Comparison of ENCODE assay signal across 1 cellular context in genomic region chr1:93078935-93079654, GRCh38.
A peak's percentile ranks its signal among the peaks of the same experiment; 100 is the strongest.
TF ChIP-seq lines count a peak whose summit lies in the region.

TSS of gene MTF2 (plus strand) at chr1:93079283. CDS start at chr1:93079527, 244 bp downstream.

TF ChIP-seq in GM23338, 12 proteins besides CTCF, POLR2A, EP300 and RAD21 (continued from another document):
- TF ChIP-seq, protein P1, sequence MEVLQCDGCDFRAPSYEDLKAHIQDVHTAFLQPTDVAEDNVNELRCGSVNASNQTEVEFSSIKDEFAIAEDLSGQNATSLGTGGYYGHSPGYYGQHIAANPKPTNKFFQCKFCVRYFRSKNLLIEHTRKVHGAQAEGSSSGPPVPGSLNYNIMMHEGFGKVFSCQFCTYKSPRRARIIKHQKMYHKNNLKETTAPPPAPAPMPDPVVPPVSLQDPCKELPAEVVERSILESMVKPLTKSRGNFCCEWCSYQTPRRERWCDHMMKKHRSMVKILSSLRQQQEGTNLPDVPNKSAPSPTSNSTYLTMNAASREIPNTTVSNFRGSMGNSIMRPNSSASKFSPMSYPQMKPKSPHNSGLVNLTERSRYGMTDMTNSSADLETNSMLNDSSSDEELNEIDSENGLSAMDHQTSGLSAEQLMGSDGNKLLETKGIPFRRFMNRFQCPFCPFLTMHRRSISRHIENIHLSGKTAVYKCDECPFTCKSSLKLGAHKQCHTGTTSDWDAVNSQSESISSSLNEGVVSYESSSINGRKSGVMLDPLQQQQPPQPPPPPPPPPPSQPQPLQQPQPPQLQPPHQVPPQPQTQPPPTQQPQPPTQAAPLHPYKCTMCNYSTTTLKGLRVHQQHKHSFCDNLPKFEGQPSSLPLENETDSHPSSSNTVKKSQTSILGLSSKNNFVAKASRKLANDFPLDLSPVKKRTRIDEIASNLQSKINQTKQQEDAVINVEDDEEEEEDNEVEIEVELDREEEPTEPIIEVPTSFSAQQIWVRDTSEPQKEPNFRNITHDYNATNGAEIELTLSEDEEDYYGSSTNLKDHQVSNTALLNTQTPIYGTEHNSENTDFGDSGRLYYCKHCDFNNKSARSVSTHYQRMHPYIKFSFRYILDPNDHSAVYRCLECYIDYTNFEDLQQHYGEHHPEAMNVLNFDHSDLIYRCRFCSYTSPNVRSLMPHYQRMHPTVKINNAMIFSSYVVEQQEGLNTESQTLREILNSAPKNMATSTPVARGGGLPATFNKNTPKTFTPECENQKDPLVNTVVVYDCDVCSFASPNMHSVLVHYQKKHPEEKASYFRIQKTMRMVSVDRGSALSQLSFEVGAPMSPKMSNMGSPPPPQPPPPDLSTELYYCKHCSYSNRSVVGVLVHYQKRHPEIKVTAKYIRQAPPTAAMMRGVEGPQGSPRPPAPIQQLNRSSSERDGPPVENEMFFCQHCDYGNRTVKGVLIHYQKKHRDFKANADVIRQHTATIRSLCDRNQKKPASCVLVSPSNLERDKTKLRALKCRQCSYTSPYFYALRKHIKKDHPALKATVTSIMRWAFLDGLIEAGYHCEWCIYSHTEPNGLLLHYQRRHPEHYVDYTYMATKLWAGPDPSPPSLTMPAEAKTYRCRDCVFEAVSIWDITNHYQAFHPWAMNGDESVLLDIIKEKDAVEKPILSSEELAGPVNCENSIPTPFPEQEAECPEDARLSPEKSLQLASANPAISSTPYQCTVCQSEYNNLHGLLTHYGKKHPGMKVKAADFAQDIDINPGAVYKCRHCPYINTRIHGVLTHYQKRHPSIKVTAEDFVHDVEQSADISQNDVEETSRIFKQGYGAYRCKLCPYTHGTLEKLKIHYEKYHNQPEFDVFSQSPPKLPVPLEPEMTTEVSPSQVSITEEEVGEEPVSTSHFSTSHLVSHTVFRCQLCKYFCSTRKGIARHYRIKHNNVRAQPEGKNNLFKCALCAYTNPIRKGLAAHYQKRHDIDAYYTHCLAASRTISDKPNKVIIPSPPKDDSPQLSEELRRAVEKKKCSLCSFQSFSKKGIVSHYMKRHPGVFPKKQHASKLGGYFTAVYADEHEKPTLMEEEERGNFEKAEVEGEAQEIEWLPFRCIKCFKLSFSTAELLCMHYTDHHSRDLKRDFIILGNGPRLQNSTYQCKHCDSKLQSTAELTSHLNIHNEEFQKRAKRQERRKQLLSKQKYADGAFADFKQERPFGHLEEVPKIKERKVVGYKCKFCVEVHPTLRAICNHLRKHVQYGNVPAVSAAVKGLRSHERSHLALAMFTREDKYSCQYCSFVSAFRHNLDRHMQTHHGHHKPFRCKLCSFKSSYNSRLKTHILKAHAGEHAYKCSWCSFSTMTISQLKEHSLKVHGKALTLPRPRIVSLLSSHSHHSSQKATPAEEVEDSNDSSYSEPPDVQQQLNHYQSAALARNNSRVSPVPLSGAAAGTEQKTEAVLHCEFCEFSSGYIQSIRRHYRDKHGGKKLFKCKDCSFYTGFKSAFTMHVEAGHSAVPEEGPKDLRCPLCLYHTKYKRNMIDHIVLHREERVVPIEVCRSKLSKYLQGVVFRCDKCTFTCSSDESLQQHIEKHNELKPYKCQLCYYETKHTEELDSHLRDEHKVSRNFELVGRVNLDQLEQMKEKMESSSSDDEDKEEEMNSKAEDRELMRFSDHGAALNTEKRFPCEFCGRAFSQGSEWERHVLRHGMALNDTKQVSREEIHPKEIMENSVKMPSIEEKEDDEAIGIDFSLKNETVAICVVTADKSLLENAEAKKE (CRISPR knock-in tag; IDR thresholded peaks at IDR 0.05), result no peak
- TF ChIP-seq, protein P2, sequence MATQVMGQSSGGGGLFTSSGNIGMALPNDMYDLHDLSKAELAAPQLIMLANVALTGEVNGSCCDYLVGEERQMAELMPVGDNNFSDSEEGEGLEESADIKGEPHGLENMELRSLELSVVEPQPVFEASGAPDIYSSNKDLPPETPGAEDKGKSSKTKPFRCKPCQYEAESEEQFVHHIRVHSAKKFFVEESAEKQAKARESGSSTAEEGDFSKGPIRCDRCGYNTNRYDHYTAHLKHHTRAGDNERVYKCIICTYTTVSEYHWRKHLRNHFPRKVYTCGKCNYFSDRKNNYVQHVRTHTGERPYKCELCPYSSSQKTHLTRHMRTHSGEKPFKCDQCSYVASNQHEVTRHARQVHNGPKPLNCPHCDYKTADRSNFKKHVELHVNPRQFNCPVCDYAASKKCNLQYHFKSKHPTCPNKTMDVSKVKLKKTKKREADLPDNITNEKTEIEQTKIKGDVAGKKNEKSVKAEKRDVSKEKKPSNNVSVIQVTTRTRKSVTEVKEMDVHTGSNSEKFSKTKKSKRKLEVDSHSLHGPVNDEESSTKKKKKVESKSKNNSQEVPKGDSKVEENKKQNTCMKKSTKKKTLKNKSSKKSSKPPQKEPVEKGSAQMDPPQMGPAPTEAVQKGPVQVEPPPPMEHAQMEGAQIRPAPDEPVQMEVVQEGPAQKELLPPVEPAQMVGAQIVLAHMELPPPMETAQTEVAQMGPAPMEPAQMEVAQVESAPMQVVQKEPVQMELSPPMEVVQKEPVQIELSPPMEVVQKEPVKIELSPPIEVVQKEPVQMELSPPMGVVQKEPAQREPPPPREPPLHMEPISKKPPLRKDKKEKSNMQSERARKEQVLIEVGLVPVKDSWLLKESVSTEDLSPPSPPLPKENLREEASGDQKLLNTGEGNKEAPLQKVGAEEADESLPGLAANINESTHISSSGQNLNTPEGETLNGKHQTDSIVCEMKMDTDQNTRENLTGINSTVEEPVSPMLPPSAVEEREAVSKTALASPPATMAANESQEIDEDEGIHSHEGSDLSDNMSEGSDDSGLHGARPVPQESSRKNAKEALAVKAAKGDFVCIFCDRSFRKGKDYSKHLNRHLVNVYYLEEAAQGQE (IDR thresholded peaks at IDR 0.05; ENCODE audit: unreplicated experiment), result no peak
- TF ChIP-seq EZH2phosphoT487 (IDR thresholded peaks at IDR 0.05; ENCODE audit: unreplicated experiment) (no peak), ZNF114 (CRISPR knock-in tag; IDR thresholded peaks at IDR 0.05) (0 out of 2 replicates have a peak, but pooled peaks have one; percentile 84), STAT1 (IDR thresholded peaks at IDR 0.05; ENCODE audit: unreplicated experiment) (no peak), CREB1 (CRISPR knock-in tag; IDR thresholded peaks at IDR 0.05; ENCODE audit: low read depth) (peak; percentile 92), NANOG (IDR thresholded peaks at IDR 0.05; ENCODE audit: borderline replicate concordance) (no peak), POLR2AphosphoS5 (IDR thresholded peaks at IDR 0.05; ENCODE audit: low read depth) (peak; percentile 99)
